ENCODE assay signal across 26 cellular contexts in the genomic region with DNA sequence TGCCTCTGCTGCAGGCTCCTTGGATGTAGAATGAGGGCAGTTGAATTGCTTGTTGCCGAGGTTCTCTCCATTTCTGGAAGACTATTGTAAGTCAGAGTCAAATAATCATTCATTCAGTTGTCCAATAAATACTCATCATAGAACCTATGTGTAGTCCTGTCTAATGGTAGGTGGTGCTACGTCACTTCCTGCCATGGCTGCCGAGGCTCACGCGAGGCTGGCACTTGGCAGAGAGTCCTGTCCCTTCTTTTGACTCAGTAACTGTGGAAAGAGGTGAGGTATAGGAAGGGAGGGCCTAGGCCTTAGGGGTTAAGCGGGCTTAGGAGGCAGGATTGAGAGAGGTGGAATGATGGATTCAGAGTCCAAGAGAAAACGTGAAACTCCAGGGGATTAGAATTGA. TPM values are rescaled to one million over a fixed set of nuclear protein-coding genes. Genes with fewer than 3 reads are reported as not detected.
DNase-seq lines count a peak whose midpoint lies in the region; ATAC-seq lines count a peak whose summit lies in the region.
"Had no signal": no experiment of that assay in that cellular context is flagged by ENCODE, and none has a peak within 500 bp of the region (broad histone marks: within the 10 kb centered on the region; RNA-seq: fewer than 3 reads in every experiment).

No MANE protein-coding gene starts in this region.

- DNase-seq in activated CD4-positive, alpha-beta T cell treated with anti-CD3 and anti-CD28 coated beads, Interleukin-2, amount 10 ng/mL, durations not matched to agents 24 days and 14 days: no peak
- DNase-seq in activated CD4-positive, alpha-beta T cell treated with anti-CD3 and anti-CD28 coated beads, Interleukin-2, amount 50 U/mL, for 1 hour: no peak
- DNase-seq in CD4-positive, alpha-beta memory T cell: no peak
- DNase-seq in activated CD8-positive, alpha-beta T cell treated with anti-CD3 and anti-CD28 coated beads, Interleukin-2, amount 10 ng/mL, durations not matched to agents 7 days and 5 days: no peak
- peak; percentile 32 for DNase-seq in islet precursor cell
- DNase-seq in effector CD8-positive, alpha-beta T cell (lab: John Stamatoyannopoulos, UW): no peak
- DNase-seq in NCI-H1092 treated with DMSO at 0.1 percent for 48 hours (lab: John Stamatoyannopoulos, UW): no peak
- DNase-seq: activated CD4-positive, alpha-beta T cell treated with anti-CD3 and anti-CD28 coated beads, Interleukin-2, amount 50 U/mL, for 4 hours; anterior cingulate cortex; caudate nucleus; heart left ventricle; Kasumi-1; left colon; mesendoderm; NCI-H1092; NCI-H2029 treated with DMSO at 0.1 percent for 48 hours; NCI-H226; ovary; Right ventricle myocardium superior; spleen; stimulated activated CD4-positive, alpha-beta T cell treated with anti-CD3 and anti-CD28 coated beads, Interleukin-4, amount 100 ng/mL, for 24 hours; upper lobe of right lung had no signal

- H3K27ac Mint-ChIP-seq in activated CD4-positive, alpha-beta T cell treated with anti-CD3 and anti-CD28 coated beads, Interleukin-2, amount 10 ng/mL, durations not matched to agents 24 days and 14 days: peak overlapping the region; percentile 38
- peak overlapping the region; percentile 77 to 94 (median 87) for H3K27ac Mint-ChIP-seq in CD4-positive, alpha-beta memory T cell
- peak overlapping the region; percentile 70 for H3K27ac Mint-ChIP-seq in activated CD8-positive, alpha-beta T cell treated with anti-CD3 and anti-CD28 coated beads, Interleukin-2, amount 10 ng/mL, durations not matched to agents 7 days and 5 days
- H3K27ac Mint-ChIP-seq: B cell had no signal

- intact Hi-C loops in activated CD4-positive, alpha-beta T cell treated with anti-CD3 and anti-CD28 coated beads, Interleukin-2, amount 10 ng/mL, durations not matched to agents 24 days and 14 days (cut with micrococcal nuclease): loop anchor here (10.0 kb wide), 2 partner anchors 201 to 279 kb away; partner anchors contain the start of genes POFUT2 and UBE2G2
- intact Hi-C loops in CD4-positive, alpha-beta memory T cell (cut with micrococcal nuclease): no loop called here

- H3K4me3 ChIP-seq in CD4-positive, alpha-beta memory T cell (ENCODE audit: low read length in 2 of 2): no peak overlapping the region
- H3K4me3 ChIP-seq: A549, heart left ventricle, ovary, right atrium auricular region, spleen, upper lobe of right lung had no signal

- no peaks in the 10 kb centered on the region for H3K27me3 ChIP-seq in CD4-positive, alpha-beta memory T cell (ENCODE audit: insufficient read depth, low read length)
- H3K27me3 ChIP-seq: heart left ventricle, ovary, right atrium auricular region, spleen, upper lobe of right lung had no signal

- peaks cover 100% of the 10 kb centered on the region for H3K4me1 ChIP-seq in CD4-positive, alpha-beta memory T cell (ENCODE audit: insufficient read depth, low read length)

- H3K36me3 ChIP-seq in CD4-positive, alpha-beta memory T cell (ENCODE audit: insufficient read depth, low read length): no peaks in the 10 kb centered on the region
- H3K36me3 ChIP-seq: ovary, right atrium auricular region, upper lobe of right lung had no signal

- H3K9me3 Mint-ChIP-seq in activated CD4-positive, alpha-beta T cell treated with anti-CD3 and anti-CD28 coated beads, Interleukin-2, amount 10 ng/mL, durations not matched to agents 24 days and 14 days: no peaks in the 10 kb centered on the region
- peaks cover 0 to 2% (median 0%) of the 10 kb centered on the region in 8 donors for H3K9me3 Mint-ChIP-seq in CD4-positive, alpha-beta memory T cell
- no peaks in the 10 kb centered on the region for H3K9me3 Mint-ChIP-seq in activated CD8-positive, alpha-beta T cell treated with anti-CD3 and anti-CD28 coated beads, Interleukin-2, amount 10 ng/mL, durations not matched to agents 7 days and 5 days (ENCODE audit: insufficient read depth)

- POLR2A ChIA-PET in CD4-positive, alpha-beta memory T cell (lab: Charles Lee; ENCODE audit: partially characterized antibody): no interaction called here
- POLR2A ChIA-PET in activated CD8-positive, alpha-beta T cell treated with anti-CD3 and anti-CD28 coated beads, Interleukin-2, amount 10 ng/mL, durations not matched to agents 7 days and 5 days (lab: Charles Lee): no interaction called here

- no peak for ATAC-seq in activated CD8-positive, alpha-beta T cell treated with anti-CD3 and anti-CD28 coated beads, Interleukin-2, amount 10 ng/mL, durations not matched to agents 7 days and 5 days
- ATAC-seq in HG03378 (IDR thresholded peaks at IDR 0.05; ENCODE audit: unreplicated experiment): no peak
- ATAC-seq: A549, heart left ventricle, left colon, upper lobe of right lung had no signal

- peaks cover 15% of the 10 kb centered on the region for H3K36me3 Mint-ChIP-seq in activated CD4-positive, alpha-beta T cell treated with anti-CD3 and anti-CD28 coated beads, Interleukin-2, amount 10 ng/mL, durations not matched to agents 24 days and 14 days (ENCODE audit: low read depth)
- H3K36me3 Mint-ChIP-seq in CD4-positive, alpha-beta memory T cell: peaks cover 3% of the 10 kb centered on the region in 2 donors
- peaks cover 47% of the 10 kb centered on the region for H3K36me3 Mint-ChIP-seq in activated CD8-positive, alpha-beta T cell treated with anti-CD3 and anti-CD28 coated beads, Interleukin-2, amount 10 ng/mL, durations not matched to agents 7 days and 5 days (ENCODE audit: low read depth)

- CTCF ChIA-PET in CD4-positive, alpha-beta memory T cell (lab: Charles Lee; ENCODE audit: partially characterized antibody): interaction anchor here (1.2 kb wide), 1 partner anchor 192 kb away, joined by 3 read pairs; no protein-coding TSS in a partner anchor
- CTCF ChIA-PET in activated CD8-positive, alpha-beta T cell treated with anti-CD3 and anti-CD28 coated beads, Interleukin-2, amount 10 ng/mL, durations not matched to agents 7 days and 5 days (lab: Charles Lee): interaction anchor here (1.2 to 4.4 kb wide), 2 partner anchors 18 to 54 kb away, joined by 3 to 12 read pairs; no protein-coding TSS in a partner anchor

- H3K27me3 Mint-ChIP-seq in activated CD4-positive, alpha-beta T cell treated with anti-CD3 and anti-CD28 coated beads, Interleukin-2, amount 10 ng/mL, durations not matched to agents 24 days and 14 days: no peaks in the 10 kb centered on the region
- no peaks in the 10 kb centered on the region for H3K27me3 Mint-ChIP-seq in CD4-positive, alpha-beta memory T cell
- no peaks in the 10 kb centered on the region for H3K27me3 Mint-ChIP-seq in activated CD8-positive, alpha-beta T cell treated with anti-CD3 and anti-CD28 coated beads, Interleukin-2, amount 10 ng/mL, durations not matched to agents 7 days and 5 days (ENCODE audit: low read depth)
- H3K27me3 Mint-ChIP-seq: B cell had no signal

- H3K27ac ChIP-seq in CD4-positive, alpha-beta memory T cell (ENCODE audit: low read depth, low read length): no peak overlapping the region
- H3K27ac ChIP-seq: A549, heart left ventricle, ovary, right atrium auricular region, upper lobe of right lung had no signal

- H3K9me3 ChIP-seq in CD4-positive, alpha-beta memory T cell (ENCODE audit: control insufficient read depth in 1 of 2, low read length in 2 of 2): no peaks in the 10 kb centered on the region
- H3K9me3 ChIP-seq: A549, heart left ventricle, ovary, right atrium auricular region, spleen, upper lobe of right lung had no signal

- H3K4me1 Mint-ChIP-seq in activated CD4-positive, alpha-beta T cell treated with anti-CD3 and anti-CD28 coated beads, Interleukin-2, amount 10 ng/mL, durations not matched to agents 24 days and 14 days: peaks cover 87% of the 10 kb centered on the region
- H3K4me1 Mint-ChIP-seq in CD4-positive, alpha-beta memory T cell: peaks cover 89 to 100% (median 96%) of the 10 kb centered on the region in 4 donors
- peaks cover 99% of the 10 kb centered on the region for H3K4me1 Mint-ChIP-seq in activated CD8-positive, alpha-beta T cell treated with anti-CD3 and anti-CD28 coated beads, Interleukin-2, amount 10 ng/mL, durations not matched to agents 7 days and 5 days (ENCODE audit: low read depth)

- no peak overlapping the region for H3K4me3 Mint-ChIP-seq in activated CD4-positive, alpha-beta T cell treated with anti-CD3 and anti-CD28 coated beads, Interleukin-2, amount 10 ng/mL, durations not matched to agents 24 days and 14 days
- peak overlapping the region; percentile 13 to 86 (median 56) for H3K4me3 Mint-ChIP-seq in CD4-positive, alpha-beta memory T cell
- H3K4me3 Mint-ChIP-seq in activated CD8-positive, alpha-beta T cell treated with anti-CD3 and anti-CD28 coated beads, Interleukin-2, amount 10 ng/mL, durations not matched to agents 7 days and 5 days: no peak overlapping the region
- H3K4me3 Mint-ChIP-seq: B cell had no signal

RNA-seq across cellular contexts. Expression of gene ADARB1, which starts 9.7 kb away (rescaled TPM):
- 21.8 and 24.6 TPM in 2 replicates for total RNA-seq in activated CD4-positive, alpha-beta T cell treated with anti-CD3 and anti-CD28 coated beads, Interleukin-2, amount 10 ng/mL, durations not matched to agents 24 days and 14 days
- 10 to 100 TPM; 49.7 to 50.0 TPM for total RNA-seq in CD4-positive, alpha-beta memory T cell
- 10 to 100 TPM in 1 of 2 donors, 1 to 10 TPM in 1; 4.6 to 12.2 TPM for polyA plus RNA-seq in CD4-positive, alpha-beta memory T cell
- total RNA-seq in activated CD8-positive, alpha-beta T cell treated with anti-CD3 and anti-CD28 coated beads, Interleukin-2, amount 10 ng/mL, durations not matched to agents 7 days and 5 days: 10 to 100 TPM; 52.9 to 66.2 TPM

Comparison
In these comparisons a context has a peak if more than half of its experiments do, and no peak if none do; other contexts are left out.
1. H3K4me3 Mint-ChIP-seq: peak in CD4-positive, alpha-beta memory T cell (8 of 8); none in activated CD4-positive, alpha-beta T cell treated with anti-CD3 and anti-CD28 coated beads, Interleukin-2, amount 10 ng/mL, durations not matched to agents 24 days and 14 days (single experiment) and activated CD8-positive, alpha-beta T cell treated with anti-CD3 and anti-CD28 coated beads, Interleukin-2, amount 10 ng/mL, durations not matched to agents 7 days and 5 days (single experiment).
2. Peak in every context shown above with its lines, with median percentiles within 50 percentile points of each other: H3K27ac Mint-ChIP-seq.